ENCODE assay signal across 15 cellular contexts in the genomic region with DNA sequence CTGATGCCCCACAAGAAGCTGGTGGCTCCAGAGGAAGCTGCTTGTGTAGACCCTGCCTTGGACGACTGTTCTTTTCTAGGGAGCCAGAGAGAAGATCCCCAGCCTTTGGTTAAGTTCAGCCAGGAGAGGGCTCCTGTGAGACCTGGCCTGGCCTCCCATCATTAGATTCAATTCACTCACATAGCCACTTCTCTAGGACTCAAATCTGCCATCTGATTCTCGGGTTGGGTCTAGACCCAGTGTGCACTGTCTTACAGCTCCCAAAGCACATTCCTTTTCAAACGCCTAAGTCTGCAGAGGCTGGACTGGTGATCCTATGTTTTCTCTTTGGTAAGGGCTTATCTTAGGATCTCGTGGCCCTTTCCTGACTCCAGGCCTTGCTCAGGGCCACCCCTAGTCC.
DNase-seq lines count a peak whose midpoint lies in the region; ATAC-seq and TF ChIP-seq lines count a peak whose summit lies in the region.
"Had no signal": no experiment of that assay in that cellular context is flagged by ENCODE, and none has a peak within 500 bp of the region (broad histone marks: within the 10 kb centered on the region; RNA-seq: fewer than 3 reads in every experiment).

No MANE protein-coding gene starts in this region.

- TF ChIP-seq CTCF in GM06990 (IDR thresholded peaks at IDR 0.05; ENCODE audit: insufficient read depth, low read length, poor library complexity, severe bottlenecking) (peak; percentile 5), LNCaP clone FGC (IDR thresholded peaks at IDR 0.05; ENCODE audit: control insufficient read depth, extremely low read depth, insufficient read depth) (peak; percentile 5; the same call in 1 of the 2 replicates), brain microvascular endothelial cell (IDR thresholded peaks at IDR 0.05; ENCODE audit: low read depth, low read length, missing control alignments) (peak; percentile 50), osteocyte (IDR thresholded peaks at IDR 0.05) (peak; percentile 37)

- peak overlapping the region; percentile 90 for H3K27ac Mint-ChIP-seq in osteocyte (ENCODE audit: unreplicated experiment)
- H3K27ac Mint-ChIP-seq: activated T-helper 1 cell treated with anti-CD3 and anti-CD28 coated beads, Interleukin-12 subunit alpha, Interleukin-12 subunit beta, Interleukin-2, Interleukin-4 antibody, amounts not matched to agents 30 ng/mL and 10 ng/mL and 1 ng/mL, durations not matched to agents 14 hours and 24 hours and 36 hours; natural killer cell treated with Interleukin-12 subunit alpha and Interleukin-12 subunit beta and Interleukin-15 and Interleukin-18, amount 100 ng/mL, for 72 hours had no signal

- no peaks in the 10 kb centered on the region for H3K36me3 Mint-ChIP-seq in osteocyte (ENCODE audit: unreplicated experiment)
- H3K36me3 Mint-ChIP-seq: natural killer cell treated with Interleukin-12 subunit alpha and Interleukin-12 subunit beta and Interleukin-15 and Interleukin-18, amount 100 ng/mL, for 72 hours had no signal

- in situ Hi-C loops in brain microvascular endothelial cell (cut with HindIII; ENCODE audit: low pct_ligation_motif_present, low sequenced_read_pairs) = no loop called here

- H3K27me3 Mint-ChIP-seq in osteocyte (ENCODE audit: unreplicated experiment) = no peaks in the 10 kb centered on the region
- H3K27me3 Mint-ChIP-seq: natural killer cell treated with Interleukin-12 subunit alpha and Interleukin-12 subunit beta and Interleukin-15 and Interleukin-18, amount 100 ng/mL, for 72 hours had no signal

- no peak overlapping the region for H3K4me3 Mint-ChIP-seq in osteocyte (ENCODE audit: unreplicated experiment)
- H3K4me3 Mint-ChIP-seq: activated T-helper 1 cell treated with anti-CD3 and anti-CD28 coated beads, Interleukin-12 subunit alpha, Interleukin-12 subunit beta, Interleukin-2, Interleukin-4 antibody, amounts not matched to agents 30 ng/mL and 10 ng/mL and 1 ng/mL, durations not matched to agents 14 hours and 24 hours and 36 hours; natural killer cell treated with Interleukin-12 subunit alpha and Interleukin-12 subunit beta and Interleukin-15 and Interleukin-18, amount 100 ng/mL, for 72 hours had no signal

- DNase-seq in GM06990 (ENCODE audit: extremely low read depth, insufficient read length) = no peak
- no peak for DNase-seq in LNCaP clone FGC (ENCODE audit: low read depth)
- DNase-seq in brain microvascular endothelial cell = peak; percentile 1
- no peak for DNase-seq in osteocyte (ENCODE audit: extremely low spot score, unreplicated experiment)
- DNase-seq in germinal center (ENCODE audit: low spot score) = no peak
- no peak for DNase-seq in inferior parietal cortex (ENCODE audit: extremely low spot score)
- DNase-seq: DMS153; NCI-H2107; stimulated activated CD4-positive, alpha-beta T cell treated with anti-CD3 and anti-CD28 coated beads, Interleukin-12 subunit alpha, Interleukin-12 subunit beta, amount 100 ng/mL, for 4 hours had no signal

- no peaks in the 10 kb centered on the region for H3K27me3 ChIP-seq in GM06990 (replicated peaks; ENCODE audit: control insufficient read depth, insufficient read depth, low read length)
- no peaks in the 10 kb centered on the region for H3K27me3 ChIP-seq in brain microvascular endothelial cell (replicated peaks)

- H3K4me1 Mint-ChIP-seq in osteocyte (ENCODE audit: unreplicated experiment) = peaks cover 47% of the 10 kb centered on the region

- H3K4me3 ChIP-seq in GM06990 (replicated peaks; ENCODE audit: low read depth, low read length) (no peak overlapping the region), LNCaP clone FGC (ENCODE audit: low read depth, low read length) (no peak overlapping the region), brain microvascular endothelial cell (ENCODE audit: low read depth, low read length) (no peak overlapping the region)
- H3K4me3 ChIP-seq: SK-N-MC had no signal

- no peak for ATAC-seq in GM18907 (IDR thresholded peaks at IDR 0.05; ENCODE audit: unreplicated experiment)
- ATAC-seq: activated CD4-positive, CD25-positive, alpha-beta regulatory T cell treated with anti-CD3 and anti-CD28 coated beads, Interleukin-2, amount 50 U/mL, for 24 hours; esophagus mucosa had no signal

- no peaks in the 10 kb centered on the region for H3K9me3 Mint-ChIP-seq in osteocyte (ENCODE audit: unreplicated experiment)
- H3K9me3 Mint-ChIP-seq: activated T-helper 1 cell treated with anti-CD3 and anti-CD28 coated beads, Interleukin-12 subunit alpha, Interleukin-12 subunit beta, Interleukin-2, Interleukin-4 antibody, amounts not matched to agents 30 ng/mL and 10 ng/mL and 1 ng/mL, durations not matched to agents 14 hours and 24 hours and 36 hours had no signal

- H3K36me3 ChIP-seq in GM06990 (ENCODE audit: control insufficient read depth, insufficient read depth, low read length) (no peaks in the 10 kb centered on the region), brain microvascular endothelial cell (replicated peaks) (no peaks in the 10 kb centered on the region)

- no peak overlapping the region for H3K27ac ChIP-seq in brain microvascular endothelial cell
- H3K27ac ChIP-seq: SK-N-MC had no signal
